Comparison of ENCODE assay signal across 7 cellular contexts in the genomic region with DNA sequence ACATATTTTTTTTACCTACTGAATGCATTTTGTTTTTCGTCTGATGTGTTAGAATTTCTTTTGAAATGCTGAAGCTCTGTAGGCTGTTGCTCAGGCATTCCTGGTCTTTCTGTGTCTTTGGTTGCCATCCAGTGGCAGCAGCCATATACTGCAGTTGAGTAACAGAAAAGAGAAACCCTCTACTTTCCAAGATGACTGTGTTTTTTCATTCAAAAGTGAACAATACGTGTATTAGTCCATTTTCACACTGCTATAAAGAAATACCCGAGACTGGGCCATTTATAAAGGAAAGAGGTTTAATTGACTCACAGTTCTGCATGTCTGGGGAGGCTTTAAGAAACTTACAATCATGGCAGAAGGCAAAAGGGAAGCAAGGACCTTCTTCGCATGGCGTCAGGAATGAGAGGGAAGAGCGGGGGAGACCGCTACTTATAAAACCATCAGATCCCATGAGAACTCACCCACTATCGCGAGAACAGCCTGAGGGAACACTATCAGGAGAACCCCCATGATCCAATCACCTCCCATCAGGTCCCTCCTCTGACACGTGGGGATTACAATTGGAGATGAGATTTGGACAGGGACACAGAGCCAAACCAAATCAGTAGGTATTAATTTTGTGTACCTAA. TPM values are rescaled to one million over a fixed set of nuclear protein-coding genes. Genes with fewer than 3 reads are reported as not detected.
DNase-seq lines count a peak whose midpoint lies in the region; ATAC-seq and TF ChIP-seq lines count a peak whose summit lies in the region.

No MANE protein-coding gene starts in this region.

- no peaks in the 10 kb centered on the region for H3K27me3 ChIP-seq in GM06990 (replicated peaks; ENCODE audit: control insufficient read depth, insufficient read depth, low read length)
- no peaks in the 10 kb centered on the region for H3K27me3 ChIP-seq in right lobe of liver

- H3K36me3 ChIP-seq in GM06990 (ENCODE audit: control insufficient read depth, insufficient read depth, low read length) = no peaks in the 10 kb centered on the region
- no peaks in the 10 kb centered on the region for H3K36me3 ChIP-seq in right lobe of liver

- peak; percentile 79 for TF ChIP-seq POLR2A in right lobe of liver (IDR thresholded peaks at IDR 0.05)

- no peaks in the 10 kb centered on the region for H3K9me3 ChIP-seq in right lobe of liver

- intact Hi-C loops in right lobe of liver (cut with DNase I) = loop anchor here in 1 of 2 donors (10.0 kb wide), 1 partner anchor 243 kb away; the partner anchor contains the start of genes NOP10 and NUTM1

- 9% methylated on average over 10 of the region's 10 CpGs for WGBS in right lobe of liver (ENCODE audit: insufficient coverage, low coverage, low lambda C conversion rate, missing lambda C conversion rate)

- peak overlapping the region; percentile 46 for H3K4me3 ChIP-seq in GM06990 (replicated peaks; ENCODE audit: low read depth, low read length)
- H3K4me3 ChIP-seq in right lobe of liver = peak overlapping the region in 2 of 3 donors; percentile 22 to 28

- H3K27ac ChIP-seq in right lobe of liver = no peak overlapping the region

- ATAC-seq in HG02973 (IDR thresholded peaks at IDR 0.05; ENCODE audit: unreplicated experiment) = peak; percentile 44
- ATAC-seq in right lobe of liver = peak; percentile 73 to 80 (median 76)

- DNase-seq in GM06990 (ENCODE audit: extremely low read depth, insufficient read length) (no peak), NCI-H345 treated with DMSO at 0.1 percent for 48 hours (lab: John Stamatoyannopoulos, UW; ENCODE audit: unreplicated experiment) (peak; percentile 46), dedifferentiated amniotic fluid mesenchymal stem cell (ENCODE audit: extremely low spot score) (peak; percentile 85), right lobe of liver (peak in 2 of 3 donors; percentile 32 to 60)
- DNase-seq in activated CD4-positive, CD25-positive, alpha-beta regulatory T cell treated with anti-CD3 and anti-CD28 coated beads, Interleukin-2, amount 50 U/mL, for 72 hours = peak; percentile 53
- peak; percentile 15 to 42 for DNase-seq in stimulated activated CD8-positive, alpha-beta memory T cell treated with anti-CD3 and anti-CD28 coated beads, Interleukin-15, amount 100 ng/mL, for 4 hours (ENCODE audit: low read depth in 2 of 2)

- peak; percentile 73 for TF ChIP-seq CTCF in GM06990 (IDR thresholded peaks at IDR 0.05; ENCODE audit: insufficient read depth, low read length, poor library complexity, severe bottlenecking)
- TF ChIP-seq CTCF in right lobe of liver (IDR thresholded peaks at IDR 0.05) = peak; percentile 76 to 91 (median 80)

- no peaks in the 10 kb centered on the region for H3K4me1 ChIP-seq in right lobe of liver

RNA-seq across cellular contexts. Expression of gene GOLGA8B, which starts 4.7 kb away (rescaled TPM):
- 10 to 100 TPM; 21.9 to 53.4 (median 30.8) TPM for total RNA-seq in right lobe of liver
